In genomic region chr11:125229006-125229405, GRCh38 we compare ENCODE assay signal across 1 cellular context.
TF ChIP-seq lines count a peak whose summit lies in the region.

No MANE protein-coding gene starts in this region.

TF ChIP-seq in H1, 55 proteins besides CTCF, POLR2A, EP300 and RAD21 (continued from another document):
- TF ChIP-seq JUND (IDR thresholded peaks at IDR 0.05; ENCODE audit: low read length), result peak; percentile 50; the same call in 1 of the 2 replicates
